In genomic region chr12:132593938-132594358, GRCh38 we compare ENCODE assay signal across 8 cellular contexts. TPM values are rescaled to one million over a fixed set of nuclear protein-coding genes. Genes with fewer than 3 reads are reported as not detected.
DNase-seq lines count a peak whose midpoint lies in the region; ATAC-seq, FAIRE-seq and TF ChIP-seq lines count a peak whose summit lies in the region.

No MANE protein-coding gene starts in this region.

- no peak overlapping the region for H3K9ac ChIP-seq in GM12878 (ENCODE audit: control insufficient read depth, insufficient read depth, low read length)

- intact Hi-C loops in activated CD4-positive, alpha-beta memory T cell treated with anti-CD3 and anti-CD28 coated beads for 36 hours (cut with micrococcal nuclease), result no loop called here
- intact Hi-C loops in GM12878 (cut with micrococcal nuclease; ENCODE audit: unreplicated experiment), result no loop called here

- H4K20me1 ChIP-seq in GM12878 (ENCODE audit: control insufficient read depth, insufficient read depth), result no peaks in the 10 kb centered on the region

- no peaks in the 10 kb centered on the region for H3K36me3 Mint-ChIP-seq in activated CD4-positive, alpha-beta memory T cell treated with anti-CD3 and anti-CD28 coated beads for 36 hours
- no peaks in the 10 kb centered on the region for H3K36me3 Mint-ChIP-seq in activated CD4-positive, alpha-beta memory T cell treated with anti-CD3 and anti-CD28 coated beads, Interleukin-2, amount 10 ng/mL, durations not matched to agents 7 days and 5 days (ENCODE audit: low read depth)

- no TSS peak for BruUV-seq in GM12878 (replicated peaks; lab: Mats Ljungman, UMichigan)

- WGBS in GM12878 (ENCODE audit: insufficient coverage, insufficient replicate concordance, low lambda C conversion rate, missing lambda C conversion rate), result 24% methylated on average over 11 of the region's 11 CpGs

- no peak overlapping the region for H3K4me3 Mint-ChIP-seq in activated CD4-positive, alpha-beta memory T cell treated with anti-CD3 and anti-CD28 coated beads for 36 hours
- H3K4me3 Mint-ChIP-seq in activated CD4-positive, alpha-beta memory T cell treated with anti-CD3 and anti-CD28 coated beads, Interleukin-2, amount 10 ng/mL, durations not matched to agents 7 days and 5 days, result no peak overlapping the region

- H3K4me2 ChIP-seq in GM12878 (ENCODE audit: control insufficient read depth, insufficient read depth), result no peak overlapping the region

- peaks cover 25% of the 10 kb centered on the region for H3K27me3 Mint-ChIP-seq in activated CD4-positive, alpha-beta memory T cell treated with anti-CD3 and anti-CD28 coated beads for 36 hours
- peaks cover 13% of the 10 kb centered on the region for H3K27me3 Mint-ChIP-seq in activated CD4-positive, alpha-beta memory T cell treated with anti-CD3 and anti-CD28 coated beads, Interleukin-2, amount 10 ng/mL, durations not matched to agents 7 days and 5 days

- no peaks in the 10 kb centered on the region for H3K79me2 ChIP-seq in GM12878 (ENCODE audit: control insufficient read depth, insufficient read depth, low read length)

- RAD21 ChIA-PET in GM12878 (lab: Charles Lee; ENCODE audit: unreplicated experiment), result no interaction called here

- FAIRE-seq in GM12878 (lab: Jason Lieb, UNC), result peak; percentile 47

- no peak for TF ChIP-seq CTCF in GM12878 (IDR thresholded peaks at IDR 0.05 in 2 of 3, conservative IDR thresholded peaks at IDR 0.05 in 1 of 3; ENCODE audit: control insufficient read depth in 2 of 3, extremely low read depth in 1 of 3, insufficient read depth in 1 of 3, low read depth in 3 of 3, low read length in 3 of 3)

- POLR2A ChIA-PET in activated CD4-positive, alpha-beta memory T cell treated with anti-CD3 and anti-CD28 coated beads for 36 hours (lab: Charles Lee), result no interaction called here
- POLR2A ChIA-PET in activated CD4-positive, alpha-beta memory T cell treated with anti-CD3 and anti-CD28 coated beads, Interleukin-2, amount 10 ng/mL, durations not matched to agents 7 days and 5 days (lab: Charles Lee), result no interaction called here
- POLR2A ChIA-PET in GM12878 (lab: Charles Lee), result no interaction called here

- no peaks in the 10 kb centered on the region for H3K36me3 ChIP-seq in GM12878 (ENCODE audit: control insufficient read depth in 2 of 2, insufficient read depth in 2 of 2, low read length in 1 of 2)

- peaks cover 11% of the 10 kb centered on the region for H3K4me1 Mint-ChIP-seq in activated CD4-positive, alpha-beta memory T cell treated with anti-CD3 and anti-CD28 coated beads for 36 hours (ENCODE audit: low read depth)
- H3K4me1 Mint-ChIP-seq in activated CD4-positive, alpha-beta memory T cell treated with anti-CD3 and anti-CD28 coated beads, Interleukin-2, amount 10 ng/mL, durations not matched to agents 7 days and 5 days, result peaks cover 10% of the 10 kb centered on the region

- H3K27ac Mint-ChIP-seq in activated CD4-positive, alpha-beta memory T cell treated with anti-CD3 and anti-CD28 coated beads for 36 hours, result no peak overlapping the region
- no peak overlapping the region for H3K27ac Mint-ChIP-seq in activated CD4-positive, alpha-beta memory T cell treated with anti-CD3 and anti-CD28 coated beads, Interleukin-2, amount 10 ng/mL, durations not matched to agents 7 days and 5 days

- H3K9me3 ChIP-seq in GM12878 (replicated peaks; ENCODE audit: control insufficient read depth, insufficient read depth, low read length), result no peaks in the 10 kb centered on the region

- no peak for TF ChIP-seq POLR2A in GM12878 (IDR thresholded peaks at IDR 0.05; ENCODE audit: low read depth, low read length)

- no peak for TF ChIP-seq EP300 in GM12878 (IDR thresholded peaks at IDR 0.05; ENCODE audit: borderline replicate concordance in 1 of 2, control insufficient read depth in 1 of 2, low read depth in 2 of 2, low read length in 2 of 2)

- peak; percentile 32 for DNase-seq in activated CD4-positive, alpha-beta memory T cell treated with anti-CD3 and anti-CD28 coated beads for 36 hours
- no peak for DNase-seq in activated CD4-positive, alpha-beta memory T cell treated with anti-CD3 and anti-CD28 coated beads, Interleukin-2, amount 10 ng/mL, durations not matched to agents 7 days and 5 days
- peak; percentile 97 to 99 for DNase-seq in NCI-H526 (lab: John Stamatoyannopoulos, UW)
- no peak for DNase-seq in GM12878 (ENCODE audit: low read depth, low spot score)
- peak; percentile 95 for DNase-seq in hepatic stellate cell (ENCODE audit: low spot score)
- peak; percentile 96 for DNase-seq in renal cortical epithelial cell (ENCODE audit: low read depth)
- no peak for DNase-seq in SKM-1 (lab: John Stamatoyannopoulos, UW; ENCODE audit: unreplicated experiment)

- in situ Hi-C loops in GM12878 (cut with MboI), result no loop called here

- no peaks in the 10 kb centered on the region for H3K9me3 Mint-ChIP-seq in activated CD4-positive, alpha-beta memory T cell treated with anti-CD3 and anti-CD28 coated beads for 36 hours
- no peaks in the 10 kb centered on the region for H3K9me3 Mint-ChIP-seq in activated CD4-positive, alpha-beta memory T cell treated with anti-CD3 and anti-CD28 coated beads, Interleukin-2, amount 10 ng/mL, durations not matched to agents 7 days and 5 days

- no peak overlapping the region for H2AFZ ChIP-seq in GM12878 (ENCODE audit: control insufficient read depth, low read depth, low read length)

- no peak for TF ChIP-seq RAD21 in GM12878 (IDR thresholded peaks at IDR 0.05; ENCODE audit: insufficient read depth, low read depth, low read length)

- SMC1A ChIA-PET in GM12878 (lab: Charles Lee; ENCODE audit: uncharacterized antibody, unreplicated experiment), result no interaction called here

- H3K27me3 ChIP-seq in GM12878 (replicated peaks in 1 of 2; ENCODE audit: control insufficient read depth in 2 of 2, insufficient read depth in 2 of 2, low read length in 1 of 2), result no peaks in the 10 kb centered on the region

- no peak overlapping the region for H3K27ac ChIP-seq in GM12878 (ENCODE audit: control insufficient read depth, insufficient read depth)

- H3K4me3 ChIP-seq in GM12878, result no peak overlapping the region

- ATAC-seq in HG03175 (IDR thresholded peaks at IDR 0.05; ENCODE audit: unreplicated experiment), result peak; percentile 86
- peak; percentile 97 for ATAC-seq in GM12878

- CTCF ChIA-PET in activated CD4-positive, alpha-beta memory T cell treated with anti-CD3 and anti-CD28 coated beads for 36 hours (lab: Charles Lee), result no interaction called here
- CTCF ChIA-PET in activated CD4-positive, alpha-beta memory T cell treated with anti-CD3 and anti-CD28 coated beads, Interleukin-2, amount 10 ng/mL, durations not matched to agents 7 days and 5 days (lab: Charles Lee), result interaction anchor here (1.7 kb wide), 1 partner anchor 19 kb away, joined by 7 read pairs; no protein-coding TSS in a partner anchor
- CTCF ChIA-PET in GM12878 (lab: Yijun Ruan, JAX), result no interaction called here

- no peaks in the 10 kb centered on the region for H3K4me1 ChIP-seq in GM12878 (ENCODE audit: control insufficient read depth, insufficient read depth, low read length)

TF ChIP-seq in GM12878, 131 proteins besides CTCF, POLR2A, EP300 and RAD21 (continues in another document):
- TF ChIP-seq ZNF384 (IDR thresholded peaks at IDR 0.05; ENCODE audit: borderline replicate concordance, low read depth, low read length) (no peak), ZBED1 (IDR thresholded peaks at IDR 0.05; ENCODE audit: borderline replicate concordance) (no peak)

RNA-seq across cellular contexts. Expression of gene LRCOL1, which starts 16.4 kb away (rescaled TPM):
- total RNA-seq in activated CD4-positive, alpha-beta memory T cell treated with anti-CD3 and anti-CD28 coated beads for 36 hours, result not detected
- total RNA-seq in activated CD4-positive, alpha-beta memory T cell treated with anti-CD3 and anti-CD28 coated beads, Interleukin-2, amount 10 ng/mL, durations not matched to agents 7 days and 5 days, result not detected
- total RNA-seq in GM12878 (2013; cell fraction: nucleolus; rRNA removed), result not detected in 2 replicates
- total RNA-seq in GM12878 (2014; rRNA removed) (not detected in 2 replicates), GM12878 (2014; rRNA removed; fragmentation: Illumina TruSeq; extraction: Trizol) (not detected in 2 replicates), GM12878 (2021) (not detected in 2 replicates), renal cortical epithelial cell (0.15 TPM in 1 of 2 replicates, not detected in the other)
- not detected for polyA plus RNA-seq in GM12878 (2011; ENCODE audit: low read depth)
- polyA plus RNA-seq in GM12878 (2011; rRNA removed) (not detected in 2 replicates), GM12878 (2014; fragmentation: Illumina TruSeq; extraction: Trizol) (not detected in 2 replicates), GM12878 (2014; fragmentation: Nextera tagmentation; extraction: Ambion mirVana) (not detected), GM12878 (2014; rRNA removed) (not detected in 2 replicates), GM12878 (2016; fragmentation: Nextera tagmentation; extraction: Ambion mirVana) (not detected)
- polyA plus RNA-seq in GM12878 (2011; cell fraction: cytosol; rRNA removed), result not detected in 2 replicates
- 0.27 TPM in 1 of 2 replicates, not detected in the other for polyA plus RNA-seq in GM12878 (2011; cell fraction: nucleus; rRNA removed)
- not detected in 2 replicates for polyA plus RNA-seq in GM12878 (2012)
- not detected in 2 replicates for polyA minus RNA-seq in GM12878 (2011; rRNA and poly(A)+ RNA removed)
- not detected in 2 replicates for polyA minus RNA-seq in GM12878 (2011; cell fraction: cytosol; rRNA and poly(A)+ RNA removed)
- not detected in 2 replicates for polyA minus RNA-seq in GM12878 (2011; cell fraction: nucleus; rRNA and poly(A)+ RNA removed)

RNA-seq across cellular contexts. Expression of gene P2RX2, which starts 24.6 kb away (rescaled TPM):
- total RNA-seq in activated CD4-positive, alpha-beta memory T cell treated with anti-CD3 and anti-CD28 coated beads for 36 hours, result not detected
- total RNA-seq in activated CD4-positive, alpha-beta memory T cell treated with anti-CD3 and anti-CD28 coated beads, Interleukin-2, amount 10 ng/mL, durations not matched to agents 7 days and 5 days, result not detected
- not detected in 2 replicates for total RNA-seq in GM12878 (2013; cell fraction: nucleolus; rRNA removed)
- total RNA-seq in GM12878 (2014; rRNA removed) (not detected in 2 replicates), GM12878 (2014; rRNA removed; fragmentation: Illumina TruSeq; extraction: Trizol) (not detected in 2 replicates), GM12878 (2021) (not detected in 2 replicates), renal cortical epithelial cell (not detected in 2 replicates)
- not detected for polyA plus RNA-seq in GM12878 (2011; ENCODE audit: low read depth)
- polyA plus RNA-seq in GM12878 (2011; rRNA removed) (not detected in 2 replicates), GM12878 (2014; fragmentation: Illumina TruSeq; extraction: Trizol) (not detected in 2 replicates), GM12878 (2014; fragmentation: Nextera tagmentation; extraction: Ambion mirVana) (not detected), GM12878 (2014; rRNA removed) (not detected in 2 replicates), GM12878 (2016; fragmentation: Nextera tagmentation; extraction: Ambion mirVana) (not detected)
- not detected in 2 replicates for polyA plus RNA-seq in GM12878 (2011; cell fraction: cytosol; rRNA removed)
- not detected in 2 replicates for polyA plus RNA-seq in GM12878 (2011; cell fraction: nucleus; rRNA removed)
- polyA plus RNA-seq in GM12878 (2012), result not detected in 2 replicates
- polyA minus RNA-seq in GM12878 (2011; rRNA and poly(A)+ RNA removed), result not detected in 2 replicates
- not detected in 2 replicates for polyA minus RNA-seq in GM12878 (2011; cell fraction: cytosol; rRNA and poly(A)+ RNA removed)
- polyA minus RNA-seq in GM12878 (2011; cell fraction: nucleus; rRNA and poly(A)+ RNA removed), result not detected in 2 replicates

Comparison
In these comparisons a context has a peak if more than half of its experiments do, and no peak if none do; other contexts are left out.
1. DNase-seq: peak in activated CD4-positive, alpha-beta memory T cell treated with anti-CD3 and anti-CD28 coated beads for 36 hours (single experiment), NCI-H526 (2 of 2), hepatic stellate cell (single experiment) and renal cortical epithelial cell (single experiment); none in activated CD4-positive, alpha-beta memory T cell treated with anti-CD3 and anti-CD28 coated beads, Interleukin-2, amount 10 ng/mL, durations not matched to agents 7 days and 5 days (single experiment), GM12878 (single experiment) and SKM-1 (single experiment).